Comparison of ENCODE assay signal across 24 cellular contexts in the genomic region with DNA sequence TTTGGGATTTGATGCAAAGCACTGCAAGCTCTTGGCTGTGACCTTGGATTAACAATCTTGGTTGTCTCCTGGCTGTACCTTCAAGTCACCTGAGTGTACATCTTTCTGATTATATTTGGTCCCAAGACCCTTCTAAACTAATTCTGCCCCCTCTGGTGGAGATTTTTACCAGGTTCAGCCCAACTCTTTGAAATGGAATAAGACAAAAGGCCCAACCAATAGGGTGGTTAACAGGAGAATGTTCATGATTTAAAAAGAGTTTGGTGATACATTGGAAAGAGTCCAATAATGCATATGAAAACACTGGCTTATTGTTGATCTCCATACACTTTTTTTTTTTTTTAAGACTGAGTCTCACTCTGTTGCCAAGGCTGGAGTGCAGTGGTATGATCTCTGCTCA.
DNase-seq lines count a peak whose midpoint lies in the region; ATAC-seq and TF ChIP-seq lines count a peak whose summit lies in the region.
"Had no signal": no experiment of that assay in that cellular context is flagged by ENCODE, and none has a peak within 500 bp of the region (broad histone marks: within the 10 kb centered on the region; RNA-seq: fewer than 3 reads in every experiment).

No MANE protein-coding gene starts in this region.

- TF ChIP-seq CTCF in DND-41 (IDR thresholded peaks at IDR 0.05; ENCODE audit: borderline replicate concordance, extremely low read depth, low read length, poor library complexity, severe bottlenecking) (peak; percentile 21), Loucy (conservative IDR thresholded peaks at IDR 0.05; ENCODE audit: low read length) (peak; percentile 52), OCI-LY7 (conservative IDR thresholded peaks at IDR 0.05; ENCODE audit: low read length) (peak; percentile 41)

- BruUV-seq in OCI-LY7 (replicated peaks; lab: Mats Ljungman, UMichigan): no TSS peak

- POLR2A ChIA-PET in OCI-LY7 (lab: Charles Lee): interaction anchor here (0.9 to 1.0 kb wide), 3 partner anchors 9 to 792 kb away, joined by 3 to 4 read pairs (median 3); no protein-coding TSS in a partner anchor

- H3K4me1 ChIP-seq in DND-41 (ENCODE audit: insufficient read depth, low read length) (no peaks in the 10 kb centered on the region), Loucy (ENCODE audit: insufficient read depth, low read length, poor library complexity, severe bottlenecking) (no peaks in the 10 kb centered on the region), OCI-LY7 (ENCODE audit: insufficient read depth, low read length, poor library complexity, severe bottlenecking) (no peaks in the 10 kb centered on the region)
- H3K4me1 ChIP-seq: gastroesophageal sphincter had no signal

- H2AFZ ChIP-seq in DND-41 (ENCODE audit: low read depth, low read length) (no peak overlapping the region; the same call in 1 of the 2 replicates), Loucy (ENCODE audit: low read length) (no peak overlapping the region), OCI-LY7 (ENCODE audit: low read length) (no peak overlapping the region)
- H2AFZ ChIP-seq: hepatocyte had no signal

- no peaks in the 10 kb centered on the region for H3K36me3 ChIP-seq in DND-41 (ENCODE audit: insufficient read depth, low read length)
- no peaks in the 10 kb centered on the region for H3K36me3 ChIP-seq in Loucy (ENCODE audit: insufficient read depth, low read length)
- no peaks in the 10 kb centered on the region for H3K36me3 ChIP-seq in OCI-LY7 (ENCODE audit: insufficient read depth, low read length)
- H3K36me3 ChIP-seq: gastroesophageal sphincter, sigmoid colon, suprapubic skin had no signal

- H3K9me3 ChIP-seq in DND-41 (ENCODE audit: insufficient read depth, low read length, severe bottlenecking): no peaks in the 10 kb centered on the region
- H3K9me3 ChIP-seq in Loucy (ENCODE audit: insufficient read depth, low read depth, low read length): no peaks in the 10 kb centered on the region
- H3K9me3 ChIP-seq in OCI-LY7 (ENCODE audit: low read length): no peaks in the 10 kb centered on the region
- H3K9me3 ChIP-seq: gastroesophageal sphincter, sigmoid colon, suprapubic skin had no signal

- intact Hi-C loops in OCI-LY7 (cut with micrococcal nuclease; ENCODE audit: unreplicated experiment): loop anchor here (10.0 kb wide), 1 partner anchor 165 kb away; no protein-coding TSS in a partner anchor

- no peak overlapping the region for H3K27ac ChIP-seq in DND-41 (ENCODE audit: low read length)
- H3K27ac ChIP-seq in OCI-LY7 (ENCODE audit: low read depth, low read length, poor library complexity, severe bottlenecking): no peak overlapping the region
- H3K27ac ChIP-seq: coronary artery, gastroesophageal sphincter, hepatocyte, sigmoid colon, suprapubic skin had no signal

- peaks cover 27% of the 10 kb centered on the region for H3K27me3 ChIP-seq in DND-41 (ENCODE audit: insufficient read depth, low read length, poor library complexity)
- peaks cover 7% of the 10 kb centered on the region for H3K27me3 ChIP-seq in Loucy (ENCODE audit: insufficient read depth, low read length, poor library complexity, severe bottlenecking)
- H3K27me3 ChIP-seq: sigmoid colon, suprapubic skin had no signal

- no peak overlapping the region for H3K4me3 ChIP-seq in DND-41 (ENCODE audit: low read depth in 1 of 2, low read length in 2 of 2)
- no peak overlapping the region for H3K4me3 ChIP-seq in Loucy (ENCODE audit: low read length, poor library complexity, severe bottlenecking)
- H3K4me3 ChIP-seq in OCI-LY7 (ENCODE audit: low read depth, low read length, poor library complexity, severe bottlenecking): no peak overlapping the region
- H3K4me3 ChIP-seq: coronary artery, gastroesophageal sphincter, hepatocyte, sigmoid colon, suprapubic skin had no signal

- H3K9ac ChIP-seq in DND-41 (ENCODE audit: low read depth, low read length) (no peak overlapping the region), Loucy (ENCODE audit: low read depth, low read length, poor library complexity, severe bottlenecking) (no peak overlapping the region)

- no peaks in the 10 kb centered on the region for H3F3A ChIP-seq in Loucy (ENCODE audit: low read depth)

- CTCF ChIA-PET in OCI-LY7 (lab: Charles Lee; ENCODE audit: unreplicated experiment): no interaction called here

- H3K4me2 ChIP-seq in DND-41 (ENCODE audit: insufficient read depth, low read length) (no peak overlapping the region), Loucy (ENCODE audit: low read depth, low read length, poor library complexity, severe bottlenecking) (no peak overlapping the region), OCI-LY7 (ENCODE audit: low read length) (no peak overlapping the region)
- H3K4me2 ChIP-seq: hepatocyte had no signal

- H3K9me2 ChIP-seq in Loucy (replicated peaks; ENCODE audit: low read depth, low read length) (no peaks in the 10 kb centered on the region), OCI-LY7 (ENCODE audit: insufficient read depth, low read length) (no peaks in the 10 kb centered on the region)

- no peaks in the 10 kb centered on the region for H3K79me2 ChIP-seq in DND-41 (ENCODE audit: insufficient read depth, low read length)
- no peaks in the 10 kb centered on the region for H3K79me2 ChIP-seq in Loucy (ENCODE audit: insufficient read depth, low read length)
- H3K79me2 ChIP-seq in OCI-LY7 (ENCODE audit: insufficient read depth, low read depth, low read length): no peaks in the 10 kb centered on the region
- H3K79me2 ChIP-seq: hepatocyte had no signal

- ATAC-seq in DND-41 (ENCODE audit: insufficient read depth, low read depth): no peak
- ATAC-seq: activated CD4-positive, alpha-beta T cell treated with anti-CD3 and anti-CD28 coated beads for 36 hours; activated CD8-positive, alpha-beta T cell treated with anti-CD3 and anti-CD28 coated beads, Interleukin-2, amount 10 ng/mL, durations not matched to agents 7 days and 5 days; gastroesophageal sphincter; left cardiac atrium had no signal

- no peaks in the 10 kb centered on the region for H4K20me1 ChIP-seq in DND-41 (ENCODE audit: insufficient read depth, low read length)
- H4K20me1 ChIP-seq in Loucy (ENCODE audit: insufficient read depth, low read length, poor library complexity, severe bottlenecking): no peaks in the 10 kb centered on the region
- H4K20me1 ChIP-seq in OCI-LY7 (ENCODE audit: insufficient read depth, low read length): no peaks in the 10 kb centered on the region

- DNase-seq in DND-41 (no peak), OCI-LY7 (ENCODE audit: low spot score) (peak; percentile 7), foreskin melanocyte (peak; percentile 51), retina (no peak), AG20443 (ENCODE audit: low spot score) (no peak)
- no peak for DNase-seq in stimulated activated CD4-positive, alpha-beta T cell treated with anti-CD3 and anti-CD28 coated beads, Interleukin-12 subunit alpha, Interleukin-12 subunit beta, amount 100 ng/mL, for 4 hours
- DNase-seq: activated CD4-positive, alpha-beta T cell treated with anti-CD3 and anti-CD28 coated beads for 36 hours; activated CD8-positive, alpha-beta T cell treated with anti-CD3 and anti-CD28 coated beads, Interleukin-2, amount 10 ng/mL, durations not matched to agents 7 days and 5 days; activated T-cell treated with anti-CD3 and anti-CD28 coated beads for 4 hours; anterior cingulate cortex; CD4-positive, CD25-positive, alpha-beta regulatory T cell; HCEC 1CT; KG1; left cardiac atrium; NCI-H1694 treated with DMSO at 0.1 percent for 48 hours; NCI-H526; sigmoid colon; stimulated activated CD4-positive, alpha-beta T cell treated with anti-CD3 and anti-CD28 coated beads, Interleukin-4, amount 100 ng/mL, for 4 hours; stimulated activated naive CD4-positive, alpha-beta T cell had no signal

Comparison
In these comparisons a context has a peak if more than half of its experiments do, and no peak if none do; other contexts are left out.
1. DNase-seq: peak in OCI-LY7 (single experiment) and foreskin melanocyte (single experiment); none in DND-41 (single experiment), stimulated activated CD4-positive, alpha-beta T cell treated with anti-CD3 and anti-CD28 coated beads, Interleukin-12 subunit alpha, Interleukin-12 subunit beta, amount 100 ng/mL, for 4 hours (single experiment), retina (single experiment) and AG20443 (single experiment).
2. Peak in every context shown above with its lines, with median percentiles within 50 percentile points of each other: CTCF ChIP-seq.